ENCODE assay signal across 9 cellular contexts in the genomic region with DNA sequence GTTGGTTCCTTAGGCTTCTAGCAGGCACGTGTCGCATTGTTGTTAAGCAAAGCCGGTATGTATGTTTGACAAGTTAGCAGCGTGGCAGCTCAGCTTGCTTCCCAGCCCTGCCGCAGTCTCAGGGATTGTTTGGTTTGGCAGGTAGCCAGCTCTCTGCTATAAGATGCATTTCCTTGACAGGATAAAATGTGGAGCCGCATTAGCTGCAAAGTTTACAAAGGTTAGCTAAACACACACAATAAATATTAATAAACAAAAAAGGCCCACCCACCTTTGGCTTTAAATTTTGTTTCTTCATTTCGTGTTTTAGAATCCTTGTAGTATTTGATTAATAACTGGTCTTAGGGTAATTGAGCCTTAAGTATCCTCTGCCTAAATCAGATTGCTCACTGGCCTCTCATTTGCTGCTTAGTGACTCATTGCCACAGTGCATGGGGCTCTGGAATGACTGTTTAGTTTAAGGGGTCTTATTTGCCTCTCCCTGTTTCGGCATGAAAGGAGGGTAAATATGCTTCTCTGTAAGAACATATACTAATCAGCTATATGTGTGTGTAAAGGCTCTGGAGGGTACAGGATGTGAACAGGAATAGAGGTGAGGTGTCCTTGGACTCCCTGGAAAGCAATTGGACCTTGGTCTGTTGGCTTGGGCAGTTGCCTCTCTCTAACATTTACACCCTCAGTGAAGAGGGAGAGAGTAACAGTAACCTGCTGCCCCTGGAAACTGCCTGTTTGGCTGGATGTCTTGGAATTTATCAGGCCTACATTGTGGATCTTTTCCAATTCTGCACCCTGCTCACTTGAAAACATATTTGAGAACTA.
DNase-seq lines count a peak whose midpoint lies in the region; ATAC-seq and TF ChIP-seq lines count a peak whose summit lies in the region.
"Had no signal": no experiment of that assay in that cellular context is flagged by ENCODE, and none has a peak within 500 bp of the region (broad histone marks: within the 10 kb centered on the region; RNA-seq: fewer than 3 reads in every experiment).

No MANE protein-coding gene starts in this region.

- H3K27ac ChIP-seq in adrenal gland: no peak overlapping the region
- no peak overlapping the region for H3K27ac ChIP-seq in right lobe of liver
- H3K27ac ChIP-seq: skin epidermis had no signal

- CTCF ChIA-PET in Caco-2 (lab: Charles Lee): no interaction called here

- H3K27me3 ChIP-seq in Caco-2 (replicated peaks; ENCODE audit: control insufficient read depth, insufficient read depth, low read length) (no peaks in the 10 kb centered on the region), adrenal gland (no peaks in the 10 kb centered on the region), right lobe of liver (no peaks in the 10 kb centered on the region)

- no TSS peak for BruUV-seq in Caco-2 (replicated peaks; lab: Mats Ljungman, UMichigan)

- intact Hi-C loops in Caco-2 (cut with micrococcal nuclease; ENCODE audit: unreplicated experiment): no loop called here
- intact Hi-C loops in adrenal gland (cut with DNase I): no loop called here
- intact Hi-C loops in right lobe of liver (cut with DNase I): no loop called here

- 20 to 40% (median 26%) methylated on average over 7 to 8 of the region's 8 CpGs for WGBS in adrenal gland, 4 donors
- 48% methylated on average over 8 of the region's 8 CpGs for WGBS in right lobe of liver (ENCODE audit: insufficient coverage, low coverage, low lambda C conversion rate, missing lambda C conversion rate)

- POLR2A ChIA-PET in Caco-2 (lab: Charles Lee): no interaction called here

- no peak overlapping the region for H3K4me3 Mint-ChIP-seq in Caco-2 (ENCODE audit: unreplicated experiment)

- no peaks in the 10 kb centered on the region for H3K9me3 ChIP-seq in Caco-2
- no peaks in the 10 kb centered on the region for H3K9me3 ChIP-seq in adrenal gland (replicated peaks in 1 of 3)
- no peaks in the 10 kb centered on the region for H3K9me3 ChIP-seq in right lobe of liver

- H3K27ac Mint-ChIP-seq in Caco-2 (ENCODE audit: unreplicated experiment): no peak overlapping the region

- peak; percentile 3 to 46 for DNase-seq in Caco-2
- DNase-seq in NCI-H2029 (lab: John Stamatoyannopoulos, UW): peak; percentile 82
- peak; percentile 37 to 66 (median 53) for DNase-seq in adrenal gland
- DNase-seq in right lobe of liver: peak in 2 of 3 donors; percentile 21 to 47
- DNase-seq in stimulated activated naive CD4-positive, alpha-beta T cell treated with Interleukin-2 at 50 U/mL for 16 hours (lab: John Stamatoyannopoulos, UW): no peak
- no peak for DNase-seq in GM13977 (ENCODE audit: low spot score)
- no peak for DNase-seq in OCI-M1 (lab: John Stamatoyannopoulos, UW)

- H3K27me3 Mint-ChIP-seq in Caco-2 (ENCODE audit: insufficient read depth, unreplicated experiment): no peaks in the 10 kb centered on the region

- no peak overlapping the region for H3K4me3 ChIP-seq in Caco-2 (ENCODE audit: low read depth, low read length)
- H3K4me3 ChIP-seq in adrenal gland: no peak overlapping the region
- H3K4me3 ChIP-seq in right lobe of liver: no peak overlapping the region
- H3K4me3 ChIP-seq: skin epidermis had no signal

- H3K4me1 ChIP-seq in Caco-2 (no peaks in the 10 kb centered on the region), adrenal gland (replicated peaks in 1 of 2) (peaks cover 10 to 16% of the 10 kb centered on the region in 2 donors), right lobe of liver (peaks cover 0 to 15% (median 3%) of the 10 kb centered on the region in 4 donors)

- in situ Hi-C loops in GM13977 (cut with MboI; ENCODE audit: low pct_unique_long_range_greater_than_20kb, low sequenced_read_pairs, unreplicated experiment): no loop called here

- H3K36me3 Mint-ChIP-seq in Caco-2 (ENCODE audit: insufficient read depth, unreplicated experiment): no peaks in the 10 kb centered on the region

- TF ChIP-seq CTCF in Caco-2 (IDR thresholded peaks at IDR 0.05; ENCODE audit: insufficient read depth in 1 of 2, low read depth in 1 of 2, low read length in 1 of 2, severe bottlenecking in 1 of 2, unreplicated experiment in 1 of 2) (no peak), adrenal gland (IDR thresholded peaks at IDR 0.05) (no peak), right lobe of liver (IDR thresholded peaks at IDR 0.05) (no peak), GM13977 (IDR thresholded peaks at IDR 0.05; ENCODE audit: extremely low read depth, insufficient read depth, missing control alignments) (no peak)

- no peaks in the 10 kb centered on the region for H3K36me3 ChIP-seq in Caco-2 (ENCODE audit: control insufficient read depth, insufficient read depth, low read length)
- no peaks in the 10 kb centered on the region for H3K36me3 ChIP-seq in adrenal gland (replicated peaks in 1 of 2)
- H3K36me3 ChIP-seq in right lobe of liver: no peaks in the 10 kb centered on the region

- peaks cover 6% of the 10 kb centered on the region for H3K4me1 Mint-ChIP-seq in Caco-2 (ENCODE audit: low read depth, unreplicated experiment)

- TF ChIP-seq POLR2A in adrenal gland (IDR thresholded peaks at IDR 0.05): no peak
- TF ChIP-seq POLR2A in right lobe of liver (IDR thresholded peaks at IDR 0.05): no peak

- H3K9me3 Mint-ChIP-seq in Caco-2 (ENCODE audit: unreplicated experiment): no peaks in the 10 kb centered on the region

- peak; percentile 71 to 97 (median 88) for ATAC-seq in right lobe of liver
- ATAC-seq in GM18498 (IDR thresholded peaks at IDR 0.05; ENCODE audit: unreplicated experiment): no peak

Comparison
In these comparisons a context has a peak if more than half of its experiments do, and no peak if none do; other contexts are left out.
1. DNase-seq: peak in Caco-2 (2 of 2), NCI-H2029 (single experiment), adrenal gland (7 of 7) and right lobe of liver (2 of 3); none in stimulated activated naive CD4-positive, alpha-beta T cell treated with Interleukin-2 at 50 U/mL for 16 hours (single experiment), GM13977 (single experiment) and OCI-M1 (single experiment).